ENCODE assay signal across 20 cellular contexts in genomic region chr12:103399986-103400385, GRCh38.
DNase-seq lines count a peak whose midpoint lies in the region; ATAC-seq and TF ChIP-seq lines count a peak whose summit lies in the region.
"Had no signal": no experiment of that assay in that cellular context is flagged by ENCODE, and none has a peak within 500 bp of the region (broad histone marks: within the 10 kb centered on the region; RNA-seq: fewer than 3 reads in every experiment).

No MANE protein-coding gene starts in this region.

- no peak overlapping the region for H3K27ac ChIP-seq in ovary
- H3K27ac ChIP-seq: coronary artery, Peyer's patch, stomach, tibial nerve had no signal

- no peaks in the 10 kb centered on the region for H3K36me3 ChIP-seq in ovary
- H3K36me3 ChIP-seq: Peyer's patch, stomach, tibial nerve had no signal

- TF ChIP-seq POLR2A in NB4 (IDR thresholded peaks at IDR 0.05; ENCODE audit: extremely low read depth, insufficient read length): no peak
- TF ChIP-seq POLR2A in ovary (IDR thresholded peaks at IDR 0.05): no peak

- 81 to 87% (median 82%) methylated on average over 1 of the region's 1 CpG for WGBS in ovary, 3 donors

- no peaks in the 10 kb centered on the region for H3K9me3 ChIP-seq in ovary
- H3K9me3 ChIP-seq: Peyer's patch, stomach, tibial nerve had no signal

- H3K4me3 ChIP-seq in NB4 (ENCODE audit: low read depth, low read length): no peak overlapping the region
- no peak overlapping the region for H3K4me3 ChIP-seq in ovary
- H3K4me3 ChIP-seq: coronary artery, Peyer's patch, stomach, tibial nerve had no signal

- no peaks in the 10 kb centered on the region for H3K4me1 ChIP-seq in ovary (ENCODE audit: insufficient read depth)
- H3K4me1 ChIP-seq: Peyer's patch, stomach, tibial nerve had no signal

- no peak for TF ChIP-seq EP300 in ovary (IDR thresholded peaks at IDR 0.05)

- TF ChIP-seq CTCF in NB4 (IDR thresholded peaks at IDR 0.05; ENCODE audit: low read depth, low read length): no peak
- TF ChIP-seq CTCF in ovary (IDR thresholded peaks at IDR 0.05): no peak

- DNase-seq in NCI-H2107 treated with DMSO at 0.1 percent for 48 hours (lab: John Stamatoyannopoulos, UW; ENCODE audit: unreplicated experiment) (peak; percentile 69), NCI-H2107 (lab: John Stamatoyannopoulos, UW) (no peak), NB4 (ENCODE audit: low read depth) (peak; percentile 47), UCSD-AML1 (lab: John Stamatoyannopoulos, UW; ENCODE audit: unreplicated experiment) (peak; percentile 11), sciatic nerve (ENCODE audit: low spot score) (no peak), NCI-H2081 (lab: John Stamatoyannopoulos, UW) (no peak), ovary (no peak)
- no peak for DNase-seq in activated naive CD4-positive, alpha-beta T cell treated with Interleukin-2 at 50 U/mL for 16 hours
- DNase-seq: 8988T; activated CD4-positive, CD25-positive, alpha-beta regulatory T cell treated with anti-CD3 and anti-CD28 coated beads, Interleukin-2, amount 50 U/mL, for 72 hours; activated naive CD4-positive, alpha-beta T cell treated with anti-CD3 and anti-CD28 coated beads for 36 hours; activated T-cell treated with anti-CD3 and anti-CD28 coated beads, Interleukin-2, amount 50 U/mL, for 4 hours; NCI-H1417 treated with DMSO at 0.1 percent for 48 hours; NCI-H748 treated with DMSO at 0.1 percent for 48 hours; occipital lobe; Peyer's patch; retina; stomach had no signal

- ATAC-seq in sciatic nerve: peak; percentile 44
- ATAC-seq: activated T-cell treated with anti-CD3 and anti-CD28 coated beads, Interleukin-2, amount 50 U/mL, for 4 hours had no signal

- intact Hi-C loops in sciatic nerve (cut with DNase I): no loop called here
- intact Hi-C loops in ovary (cut with DNase I): no loop called here

- H3K27me3 ChIP-seq in ovary: no peaks in the 10 kb centered on the region
- H3K27me3 ChIP-seq: Peyer's patch, stomach, tibial nerve had no signal

Comparison
In these comparisons a context has a peak if more than half of its experiments do, and no peak if none do; other contexts are left out.
1. DNase-seq: peak in NCI-H2107 treated with DMSO at 0.1 percent for 48 hours (single experiment), NB4 (single experiment) and UCSD-AML1 (single experiment); none in NCI-H2107 (single experiment), sciatic nerve (single experiment), NCI-H2081 (0 of 2), ovary (0 of 5) and activated naive CD4-positive, alpha-beta T cell treated with Interleukin-2 at 50 U/mL for 16 hours (single experiment).